Comparison of ENCODE assay signal across 8 cellular contexts in genomic region chr3:46881819-46882376, GRCh38. TPM values are rescaled to one million over a fixed set of nuclear protein-coding genes. Genes with fewer than 3 reads are reported as not detected.
DNase-seq lines count a peak whose midpoint lies in the region; TF ChIP-seq lines count a peak whose summit lies in the region.

No MANE protein-coding gene starts in this region.

- H3K36me3 ChIP-seq in ACC112 (ENCODE audit: insufficient read depth, low read length) = no peaks in the 10 kb centered on the region
- H3K36me3 ChIP-seq in mesenchymal stem cell (ENCODE audit: control insufficient read depth in 1 of 2, insufficient read depth in 2 of 2, low read depth in 1 of 2, low read length in 2 of 2) = no peaks in the 10 kb centered on the region
- H3K36me3 ChIP-seq in vagina = no peaks in the 10 kb centered on the region

- TF ChIP-seq CTCF in chondrocyte (IDR thresholded peaks at IDR 0.05) = no peak
- no peak for TF ChIP-seq CTCF in vagina (IDR thresholded peaks at IDR 0.05)

- no peaks in the 10 kb centered on the region for H3K36me3 Mint-ChIP-seq in chondrocyte (ENCODE audit: low read depth)

- H3K4me1 ChIP-seq in ACC112 (ENCODE audit: control insufficient read depth, insufficient read depth, low read length, unreplicated experiment) (peaks cover 7% of the 10 kb centered on the region), mesenchymal stem cell (ENCODE audit: control insufficient read depth, insufficient read depth, low read depth, low read length) (peaks cover 42% of the 10 kb centered on the region), vagina (peaks cover 58% of the 10 kb centered on the region)

- intact Hi-C loops in vagina (cut with DNase I) = loop anchor here (2.0 kb wide), 1 partner anchor 15 kb away; no protein-coding TSS in a partner anchor

- no peak overlapping the region for H2BK12ac ChIP-seq in mesenchymal stem cell (ENCODE audit: low read length in 2 of 2)

- H2BK5ac ChIP-seq in mesenchymal stem cell (ENCODE audit: low read depth, low read length, poor library complexity, severe bottlenecking) = no peak overlapping the region

- no peak overlapping the region for H3K27ac Mint-ChIP-seq in chondrocyte (ENCODE audit: unreplicated experiment)

- H3K4ac ChIP-seq in mesenchymal stem cell (ENCODE audit: low read depth in 1 of 2, low read length in 2 of 2) = no peak overlapping the region

- H4K91ac ChIP-seq in mesenchymal stem cell (ENCODE audit: low read length) = no peak overlapping the region

- H3K9me3 ChIP-seq in mesenchymal stem cell (ENCODE audit: control insufficient read depth, low read length) (no peaks in the 10 kb centered on the region), vagina (no peaks in the 10 kb centered on the region)

- no peaks in the 10 kb centered on the region for H3K79me1 ChIP-seq in mesenchymal stem cell (replicated peaks; ENCODE audit: low read length, poor library complexity, severe bottlenecking)

- H3K14ac ChIP-seq in mesenchymal stem cell (ENCODE audit: low read length in 2 of 2) = no peak overlapping the region

- in situ Hi-C loops in ACHN (cut with HindIII; ENCODE audit: low pct_ligation_motif_present, low pct_unique_long_range_greater_than_20kb, low sequenced_read_pairs) = no loop called here

- no peak overlapping the region for H2BK120ac ChIP-seq in mesenchymal stem cell (ENCODE audit: low read depth, low read length)

- H2AFZ ChIP-seq in ACC112 (ENCODE audit: low read length, unreplicated experiment) (peak overlapping the region; percentile 87), mesenchymal stem cell (ENCODE audit: low read depth, low read length) (no peak overlapping the region)

- no peaks in the 10 kb centered on the region for H3K9me3 Mint-ChIP-seq in chondrocyte (ENCODE audit: low read depth)

- H3K4me1 Mint-ChIP-seq in chondrocyte (ENCODE audit: low read depth) = peaks cover 24% of the 10 kb centered on the region

- peak overlapping the region; percentile 67 for H3K4me3 Mint-ChIP-seq in chondrocyte (ENCODE audit: unreplicated experiment)

- H2BK15ac ChIP-seq in mesenchymal stem cell (ENCODE audit: low read depth, poor library complexity, severe bottlenecking) = peak overlapping the region; percentile 17

- peaks cover 2% of the 10 kb centered on the region for H3K27me3 Mint-ChIP-seq in chondrocyte (ENCODE audit: low read depth)

- DNase-seq in NCI-H69 (lab: John Stamatoyannopoulos, UW) (peak; percentile 43), chondrocyte (ENCODE audit: low spot score) (no peak), mesenchymal stem cell (peak; percentile 25), vagina (ENCODE audit: extremely low spot score in 2 of 2) (no peak), mucosa of gallbladder (ENCODE audit: low spot score) (no peak), AG08395 (ENCODE audit: low spot score) (no peak), ACHN (no peak)

- no peak for TF ChIP-seq POLR2A in vagina (IDR thresholded peaks at IDR 0.05)

- no peaks in the 10 kb centered on the region for H3K79me2 ChIP-seq in ACC112 (ENCODE audit: control insufficient read depth, insufficient read depth, low read length, unreplicated experiment)

- H3K27ac ChIP-seq in ACC112 (ENCODE audit: low read depth, low read length) = no peak overlapping the region
- no peak overlapping the region for H3K27ac ChIP-seq in mesenchymal stem cell (ENCODE audit: low read length, poor library complexity, severe bottlenecking)
- H3K27ac ChIP-seq in vagina = peak overlapping the region; percentile 89

- H4K8ac ChIP-seq in mesenchymal stem cell (ENCODE audit: low read length) = no peak overlapping the region

- 2% methylated on average over 27 of the region's 65 CpGs for WGBS in mesenchymal stem cell

- H3K4me2 ChIP-seq in mesenchymal stem cell (ENCODE audit: low read length, poor library complexity, severe bottlenecking) = peak overlapping the region; percentile 96

- H2AK5ac ChIP-seq in mesenchymal stem cell (ENCODE audit: low read length, severe bottlenecking) = no peak overlapping the region

- no peak overlapping the region for H3K23ac ChIP-seq in mesenchymal stem cell (ENCODE audit: low read length in 2 of 2)

- no peak overlapping the region for H3K9ac ChIP-seq in mesenchymal stem cell (ENCODE audit: low read length)

- H3K18ac ChIP-seq in mesenchymal stem cell (ENCODE audit: low read depth in 1 of 2, low read length in 2 of 2) = no peak overlapping the region

- H3K27me3 ChIP-seq in ACC112 (ENCODE audit: insufficient read depth, low read length) = peaks cover 53% of the 10 kb centered on the region
- H3K27me3 ChIP-seq in mesenchymal stem cell (ENCODE audit: control insufficient read depth in 1 of 2, insufficient read depth in 1 of 2, low read length in 2 of 2) = peaks cover 41 to 52% of the 10 kb centered on the region in 2 experiments
- no peaks in the 10 kb centered on the region for H3K27me3 ChIP-seq in vagina

- H3K4me3 ChIP-seq in ACC112 (ENCODE audit: low read depth, low read length) = peak overlapping the region; percentile 75
- peak overlapping the region; percentile 47 to 51 for H3K4me3 ChIP-seq in mesenchymal stem cell (ENCODE audit: insufficient read depth in 1 of 2, low read depth in 1 of 2, low read length in 2 of 2)
- peak overlapping the region; percentile 62 to 71 for H3K4me3 ChIP-seq in vagina

RNA-seq across cellular contexts. Expression of gene PTH1R, which starts 4.4 kb away (rescaled TPM):
- total RNA-seq in chondrocyte (2.4 to 6.3 TPM (median 3.1 TPM) in 3 replicates), vagina (13.0 TPM), mucosa of gallbladder (11.7 TPM)
- polyA plus RNA-seq in mesenchymal stem cell (2013, experiment 1 of 2) = 0.15 TPM
- 0.27 TPM for polyA plus RNA-seq in mesenchymal stem cell (2013, experiment 2 of 2)

RNA-seq across cellular contexts. Expression of gene MYL3, which starts 18.7 kb away (rescaled TPM):
- total RNA-seq in chondrocyte = 0.22 to 0.82 TPM in 2 of 3 replicates, not detected in the other
- 0.25 TPM for polyA plus RNA-seq in mesenchymal stem cell (2013, experiment 1 of 2)
- polyA plus RNA-seq in mesenchymal stem cell (2013, experiment 2 of 2) = 0.14 TPM
- not detected for total RNA-seq in vagina
- total RNA-seq in mucosa of gallbladder = 1.8 TPM

Comparison
In these comparisons a context has a peak if more than half of its experiments do, and no peak if none do; other contexts are left out.
1. DNase-seq: peak in NCI-H69 (single experiment) and mesenchymal stem cell (single experiment); none in chondrocyte (single experiment), vagina (0 of 2), mucosa of gallbladder (single experiment), AG08395 (single experiment) and ACHN (single experiment).
2. Peak in every context shown above with its lines, with median percentiles within 50 percentile points of each other: H3K4me3 ChIP-seq.